Comparison of ENCODE assay signal across 29 cellular contexts in genomic region chrX:124151195-124151594, GRCh38.
"Had no signal": no experiment of that assay in that cellular context is flagged by ENCODE, and none has a peak within 500 bp of the region (broad histone marks: within the 10 kb centered on the region; RNA-seq: fewer than 3 reads in every experiment).

No MANE protein-coding gene starts in this region.

- H3K36me3 ChIP-seq: ascending aorta, cardiac muscle cell had no signal

- H3K27ac ChIP-seq: ascending aorta, cardiac muscle cell, VCaP had no signal

- DNase-seq: activated CD4-positive, alpha-beta memory T cell treated with anti-CD3 and anti-CD28 coated beads, Interleukin-2, amount 10 ng/mL, durations not matched to agents 7 days and 5 days; activated CD4-positive, alpha-beta T cell treated with anti-CD3 and anti-CD28 coated beads for 1 hour; activated CD4-positive, alpha-beta T cell treated with anti-CD3 and anti-CD28 coated beads for 36 hours; activated CD4-positive, alpha-beta T cell treated with anti-CD3 and anti-CD28 coated beads for 48 hours; activated CD4-positive, alpha-beta T cell treated with anti-CD3 and anti-CD28 coated beads, Interleukin-2, amount 10 ng/mL, durations not matched to agents 7 days and 5 days; activated CD4-positive, alpha-beta T cell treated with anti-CD3 and anti-CD28 coated beads, Interleukin-2, amount 50 U/mL, for 48 hours; activated CD4-positive, CD25-positive, alpha-beta regulatory T cell; activated CD8-positive, alpha-beta memory T cell treated with anti-CD3 and anti-CD28 coated beads for 24 hours; activated CD8-positive, alpha-beta memory T cell treated with anti-CD3 and anti-CD28 coated beads, Interleukin-2, amount 10 ng/mL, durations not matched to agents 7 days and 5 days; activated CD8-positive, alpha-beta memory T cell treated with anti-CD3 and anti-CD28 coated beads, Interleukin-2, amount 50 U/mL, for 48 hours; activated CD8-positive, alpha-beta T cell treated with anti-CD3 and anti-CD28 coated beads, Interleukin-2, amount 10 ng/mL, durations not matched to agents 7 days and 5 days; activated effector memory CD4-positive, alpha-beta T cell treated with Interleukin-2 at 50 U/mL for 16 hours; activated gamma-delta T cell; activated naive CD4-positive, alpha-beta T cell treated with anti-CD3 and anti-CD28 coated beads, Interleukin-2, amount 10 ng/mL, durations not matched to agents 7 days and 5 days; activated naive CD4-positive, alpha-beta T cell treated with Interleukin-2 at 50 U/mL for 16 hours; activated naive CD8-positive, alpha-beta T cell treated with anti-CD3 and anti-CD28 coated beads, Interleukin-2, amount 10 ng/mL, durations not matched to agents 7 days and 5 days; activated naive CD8-positive, alpha-beta T cell treated with anti-CD3 and anti-CD28 coated beads, Interleukin-2, amount 50 U/mL, for 24 hours; activated T-cell treated with anti-CD3 and anti-CD28 coated beads, Interleukin-2, amount 50 U/mL, for 24 hours; activated T-cell treated with anti-CD3 and anti-CD28 coated beads, Interleukin-2, amount 50 U/mL, for 48 hours; amygdala; anterior cingulate cortex; caudate nucleus; cerebellar nuclear complex; T-helper 17 cell had no signal

- H3K27me3 ChIP-seq: ascending aorta, cardiac muscle cell had no signal

- ATAC-seq: activated CD4-positive, alpha-beta T cell treated with anti-CD3 and anti-CD28 coated beads for 36 hours; activated CD4-positive, CD25-positive, alpha-beta regulatory T cell treated with anti-CD3 and anti-CD28 coated beads, Interleukin-2, amount 50 U/mL, for 24 hours; activated CD8-positive, alpha-beta memory T cell treated with anti-CD3 and anti-CD28 coated beads, Interleukin-2, amount 10 ng/mL, durations not matched to agents 7 days and 5 days; activated CD8-positive, alpha-beta T cell treated with anti-CD3 and anti-CD28 coated beads, Interleukin-2, amount 10 ng/mL, durations not matched to agents 7 days and 5 days; activated naive CD8-positive, alpha-beta T cell treated with anti-CD3 and anti-CD28 coated beads, Interleukin-2, amount 50 U/mL, for 24 hours; T-helper 17 cell; WTC11 had no signal

- H3K4me1 ChIP-seq: ascending aorta had no signal

- H3K4me3 ChIP-seq: ascending aorta, cardiac muscle cell had no signal
